In the genomic region with DNA sequence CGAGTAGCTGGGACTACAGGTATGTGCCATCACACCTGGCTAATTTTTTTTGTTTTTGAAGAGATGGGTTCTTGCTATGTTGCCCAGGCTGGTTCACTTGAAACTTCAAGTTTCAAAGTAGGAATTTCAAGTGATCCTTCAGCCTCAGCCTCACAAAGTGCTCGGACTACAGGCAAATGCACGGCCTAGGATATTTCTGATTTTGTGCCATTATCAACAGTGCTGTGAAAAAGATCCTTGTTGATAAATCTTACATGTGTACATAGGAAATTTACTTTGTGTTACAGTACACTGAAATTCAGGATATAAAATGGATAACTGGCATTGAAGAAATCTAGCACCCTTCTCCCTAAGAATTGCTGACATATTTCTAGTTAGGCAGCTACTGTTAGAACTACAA, we compare ENCODE assay signal across 13 cellular contexts.
DNase-seq lines count a peak whose midpoint lies in the region; ATAC-seq and TF ChIP-seq lines count a peak whose summit lies in the region.
"Had no signal": no experiment of that assay in that cellular context is flagged by ENCODE, and none has a peak within 500 bp of the region (broad histone marks: within the 10 kb centered on the region; RNA-seq: fewer than 3 reads in every experiment).

No MANE protein-coding gene starts in this region.

- DNase-seq in DND-41 = no peak
- DNase-seq in mesenchymal stem cell = no peak
- no peak for DNase-seq in AG08395 (ENCODE audit: low spot score)
- DNase-seq in trophoblast cell = no peak
- no peak for DNase-seq in esophagus squamous epithelium (lab: John Stamatoyannopoulos, UW)
- DNase-seq: Caco-2; CD8-positive, alpha-beta memory T cell; GF-D8 had no signal

- H3K4me2 ChIP-seq in BLaER1 (no peak overlapping the region), DND-41 (ENCODE audit: insufficient read depth, low read length) (no peak overlapping the region), mesenchymal stem cell (ENCODE audit: low read length, poor library complexity, severe bottlenecking) (no peak overlapping the region), trophoblast cell (ENCODE audit: low read length) (no peak overlapping the region)
- H3K4me2 ChIP-seq: A549 had no signal

- H3K14ac ChIP-seq in mesenchymal stem cell (ENCODE audit: low read length in 2 of 2) (no peak overlapping the region), trophoblast cell (ENCODE audit: low read length) (no peak overlapping the region)

- H2BK15ac ChIP-seq in mesenchymal stem cell (ENCODE audit: low read depth, poor library complexity, severe bottlenecking) = no peak overlapping the region

- H2AFZ ChIP-seq in DND-41 (ENCODE audit: low read depth, low read length) (0 out of 2 replicates have a peak overlapping the region, but pooled peaks have one; percentile 4), mesenchymal stem cell (ENCODE audit: low read depth, low read length) (no peak overlapping the region), trophoblast cell (ENCODE audit: insufficient read depth, low read length, poor library complexity) (no peak overlapping the region)

- H4K20me1 ChIP-seq in BLaER1 (no peaks in the 10 kb centered on the region), DND-41 (ENCODE audit: insufficient read depth, low read length) (no peaks in the 10 kb centered on the region)

- TF ChIP-seq CTCF in DND-41 (IDR thresholded peaks at IDR 0.05; ENCODE audit: borderline replicate concordance, extremely low read depth, low read length, poor library complexity, severe bottlenecking) (no peak), VCaP (conservative IDR thresholded peaks at IDR 0.05) (no peak), esophagus squamous epithelium (IDR thresholded peaks at IDR 0.05) (no peak)

- H3K79me2 ChIP-seq in DND-41 (ENCODE audit: insufficient read depth, low read length) = no peaks in the 10 kb centered on the region
- H3K79me2 ChIP-seq in trophoblast cell (ENCODE audit: control insufficient read depth, insufficient read depth, low read length, poor library complexity) = no peaks in the 10 kb centered on the region

- H3K18ac ChIP-seq in mesenchymal stem cell (ENCODE audit: low read depth in 1 of 2, low read length in 2 of 2) (no peak overlapping the region), trophoblast cell (ENCODE audit: low read length) (no peak overlapping the region)

- no peak overlapping the region for H3K9ac ChIP-seq in BLaER1
- H3K9ac ChIP-seq in DND-41 (ENCODE audit: low read depth, low read length) = no peak overlapping the region
- H3K9ac ChIP-seq in mesenchymal stem cell (ENCODE audit: low read length) = peak overlapping the region; percentile 63
- H3K9ac ChIP-seq in trophoblast cell (ENCODE audit: low read length) = no peak overlapping the region

- H3K79me1 ChIP-seq in mesenchymal stem cell (replicated peaks; ENCODE audit: low read length, poor library complexity, severe bottlenecking) (no peaks in the 10 kb centered on the region), trophoblast cell (ENCODE audit: low read length) (no peaks in the 10 kb centered on the region)

- no peak overlapping the region for H3K23ac ChIP-seq in mesenchymal stem cell (ENCODE audit: low read length in 2 of 2)
- no peak overlapping the region for H3K23ac ChIP-seq in trophoblast cell (ENCODE audit: low read length)

- H4K12ac ChIP-seq in trophoblast cell (ENCODE audit: low read depth, low read length) = no peak overlapping the region

- no peak for ATAC-seq in DND-41 (ENCODE audit: insufficient read depth, low read depth)
- no peak for ATAC-seq in SK-N-SH treated with all-trans-retinoic acid at 6 μM for 48 hours
- ATAC-seq: A549, HCT116 had no signal

- H3K27ac ChIP-seq in BLaER1 = 0 out of 2 replicates have a peak overlapping the region, but pooled peaks have one; percentile 36
- H3K27ac ChIP-seq in DND-41 (ENCODE audit: low read length) = no peak overlapping the region
- peak overlapping the region; percentile 59 for H3K27ac ChIP-seq in VCaP
- H3K27ac ChIP-seq in mesenchymal stem cell (ENCODE audit: low read length, poor library complexity, severe bottlenecking) = no peak overlapping the region
- H3K27ac ChIP-seq in trophoblast cell (ENCODE audit: low read depth, low read length) = no peak overlapping the region
- H3K27ac ChIP-seq in esophagus squamous epithelium = peak overlapping the region in 2 of 4 donors; percentile 2 to 60
- H3K27ac ChIP-seq: A549 had no signal

- H4K8ac ChIP-seq in mesenchymal stem cell (ENCODE audit: low read length) = no peak overlapping the region
- H4K8ac ChIP-seq in trophoblast cell (ENCODE audit: low read depth, low read length) = no peak overlapping the region

- H2AK5ac ChIP-seq in mesenchymal stem cell (ENCODE audit: low read length, severe bottlenecking) (no peak overlapping the region), trophoblast cell (ENCODE audit: low read length) (no peak overlapping the region)

- H3K4me3 ChIP-seq in BLaER1 (no peak overlapping the region), DND-41 (ENCODE audit: low read depth in 1 of 2, low read length in 2 of 2) (no peak overlapping the region), mesenchymal stem cell (ENCODE audit: insufficient read depth in 1 of 2, low read depth in 1 of 2, low read length in 2 of 2) (no peak overlapping the region), trophoblast cell (ENCODE audit: low read depth, low read length) (no peak overlapping the region), esophagus squamous epithelium (no peak overlapping the region)
- H3K4me3 ChIP-seq: A549 had no signal

- H3K4me1 ChIP-seq in BLaER1 (peaks cover 27% of the 10 kb centered on the region), DND-41 (ENCODE audit: insufficient read depth, low read length) (peaks cover 5% of the 10 kb centered on the region; the same call in 1 of the 2 replicates), mesenchymal stem cell (ENCODE audit: control insufficient read depth, insufficient read depth, low read depth, low read length) (no peaks in the 10 kb centered on the region), trophoblast cell (ENCODE audit: control insufficient read depth in 1 of 2, insufficient read depth in 2 of 2, low read length in 2 of 2) (peaks cover 0 to under 1% of the 10 kb centered on the region in 2 experiments), esophagus squamous epithelium (peaks cover 0 to 5% (median 0%) of the 10 kb centered on the region in 3 donors)

- intact Hi-C loops in esophagus squamous epithelium (cut with DNase I) = no loop called here

- H3K27me3 ChIP-seq in BLaER1 (no peaks in the 10 kb centered on the region), DND-41 (ENCODE audit: insufficient read depth, low read length, poor library complexity) (no peaks in the 10 kb centered on the region), mesenchymal stem cell (ENCODE audit: control insufficient read depth in 1 of 2, insufficient read depth in 1 of 2, low read length in 2 of 2) (no peaks in the 10 kb centered on the region), trophoblast cell (ENCODE audit: insufficient read depth, low read length) (no peaks in the 10 kb centered on the region), esophagus squamous epithelium (no peaks in the 10 kb centered on the region)

- H3K36me3 ChIP-seq in BLaER1 (no peaks in the 10 kb centered on the region), DND-41 (ENCODE audit: insufficient read depth, low read length) (no peaks in the 10 kb centered on the region), mesenchymal stem cell (ENCODE audit: control insufficient read depth in 1 of 2, insufficient read depth in 2 of 2, low read depth in 1 of 2, low read length in 2 of 2) (no peaks in the 10 kb centered on the region), trophoblast cell (ENCODE audit: control insufficient read depth in 1 of 2, insufficient read depth in 2 of 2, low read length in 2 of 2) (no peaks in the 10 kb centered on the region), esophagus squamous epithelium (no peaks in the 10 kb centered on the region)

- H4K91ac ChIP-seq in mesenchymal stem cell (ENCODE audit: low read length) = no peak overlapping the region
- H4K91ac ChIP-seq in trophoblast cell (ENCODE audit: low read depth, low read length) = no peak overlapping the region

- 100% methylated on average over 3 of the region's 3 CpGs for whole genome bisulfite sequencing in mesenchymal stem cell
- no CpG with 5 or more reads among the region's 3 CpGs for WGBS in trophoblast cell (ENCODE audit: extremely low coverage, insufficient coverage, insufficient read length)
- 92% methylated on average over 3 of the region's 3 CpGs for WGBS in esophagus squamous epithelium, 2 donors

- peaks cover 4% of the 10 kb centered on the region; the same call in 1 of the 2 replicates for H3K9me3 ChIP-seq in BLaER1
- no peaks in the 10 kb centered on the region for H3K9me3 ChIP-seq in DND-41 (ENCODE audit: insufficient read depth, low read length, severe bottlenecking)
- H3K9me3 ChIP-seq in mesenchymal stem cell (ENCODE audit: control insufficient read depth, low read length) = peaks cover 6% of the 10 kb centered on the region
- H3K9me3 ChIP-seq in trophoblast cell (ENCODE audit: insufficient read depth, low read depth, low read length) = no peaks in the 10 kb centered on the region
- no peaks in the 10 kb centered on the region for H3K9me3 ChIP-seq in esophagus squamous epithelium
- H3K9me3 ChIP-seq: A549, Caco-2 had no signal

- no peak overlapping the region for H2BK120ac ChIP-seq in mesenchymal stem cell (ENCODE audit: low read depth, low read length)
- H2BK120ac ChIP-seq in trophoblast cell (ENCODE audit: insufficient read depth, low read length, poor library complexity) = no peak overlapping the region

- no peak for TF ChIP-seq POLR2A in esophagus squamous epithelium (IDR thresholded peaks at IDR 0.05)

- H3K4ac ChIP-seq in mesenchymal stem cell (ENCODE audit: low read depth in 1 of 2, low read length in 2 of 2) (no peak overlapping the region), trophoblast cell (ENCODE audit: low read depth, low read length) (no peak overlapping the region)

- H2BK12ac ChIP-seq in mesenchymal stem cell (ENCODE audit: low read length in 2 of 2) (no peak overlapping the region), trophoblast cell (ENCODE audit: low read length) (no peak overlapping the region)

- H2BK5ac ChIP-seq in mesenchymal stem cell (ENCODE audit: low read depth, low read length, poor library complexity, severe bottlenecking) (no peak overlapping the region), trophoblast cell (ENCODE audit: low read depth, low read length, poor library complexity) (no peak overlapping the region)

TF ChIP-seq in SK-N-SH treated with all-trans-retinoic acid at 6 μM for 48 hours, 23 proteins besides CTCF, POLR2A, EP300 and RAD21:
- TF ChIP-seq ESRRG (CRISPR knock-in tag; IDR thresholded peaks at IDR 0.05) (no peak), SNAI2 (CRISPR knock-in tag; IDR thresholded peaks at IDR 0.05) (no peak), PPARA (CRISPR knock-in tag; IDR thresholded peaks at IDR 0.05; ENCODE audit: borderline replicate concordance) (no peak), ARNTL (CRISPR knock-in tag; IDR thresholded peaks at IDR 0.05; ENCODE audit: borderline replicate concordance, low read depth) (no peak), TOX (CRISPR knock-in tag; IDR thresholded peaks at IDR 0.05; ENCODE audit: borderline replicate concordance) (no peak)

Comparison
In these comparisons a context has a peak if more than half of its experiments do, and no peak if none do; other contexts are left out.
1. H3K27ac ChIP-seq: peak in BLaER1 (single experiment) and VCaP (single experiment); none in DND-41 (single experiment), mesenchymal stem cell (single experiment) and trophoblast cell (single experiment).